Comparison of ENCODE assay signal across 1 cellular context in the genomic region with DNA sequence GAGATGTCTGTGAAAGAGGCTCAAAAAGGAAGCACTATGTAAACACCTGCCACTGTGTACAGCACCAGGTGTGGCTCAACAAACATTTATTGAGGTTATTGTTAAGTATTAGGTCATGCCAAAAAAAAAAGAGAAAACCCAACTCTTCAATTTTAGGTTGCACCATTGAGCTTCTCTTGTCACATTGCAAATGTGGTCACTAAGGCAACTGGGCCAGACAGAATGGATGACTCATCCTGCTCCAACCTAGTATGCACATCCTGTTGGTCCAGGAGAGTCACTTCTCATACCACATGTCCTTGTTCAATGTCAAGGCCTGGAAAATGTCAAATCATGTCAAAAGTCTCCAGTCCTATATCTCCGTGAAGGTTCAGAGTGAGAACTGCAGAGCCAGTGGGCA.
TF ChIP-seq lines count a peak whose summit lies in the region.

No MANE protein-coding gene starts in this region.

TF ChIP-seq in HCT116, 20 proteins besides CTCF, POLR2A, EP300 and RAD21 (continued from another document):
- no peak for TF ChIP-seq SRF (IDR thresholded peaks at IDR 0.05; ENCODE audit: low read depth)
TF ChIP-seq in HCT116: peak in this region for 4.
